Comparison of ENCODE assay signal across 22 cellular contexts in the genomic region with DNA sequence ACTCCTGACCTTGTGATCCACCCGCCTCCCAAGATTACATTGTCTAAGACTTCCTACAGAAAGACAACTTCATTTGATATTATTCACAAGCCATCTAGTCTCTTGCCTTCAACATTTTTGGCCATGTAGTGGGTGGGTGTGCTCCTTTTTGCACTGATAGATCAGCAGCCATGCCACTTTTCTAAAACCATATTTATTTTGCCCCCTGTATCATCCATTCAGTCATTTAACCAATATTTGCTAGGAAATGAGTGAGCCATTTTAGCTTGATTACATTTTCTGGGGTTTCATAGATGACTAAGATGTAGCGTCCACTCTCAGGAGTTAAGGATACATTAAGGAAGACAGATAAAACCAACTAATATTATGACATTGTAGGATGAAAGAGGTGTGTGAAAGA.
"Had no signal": no experiment of that assay in that cellular context is flagged by ENCODE, and none has a peak within 500 bp of the region (broad histone marks: within the 10 kb centered on the region; RNA-seq: fewer than 3 reads in every experiment).

No MANE protein-coding gene starts in this region.

- H3K4me3 ChIP-seq: pancreas, prostate gland, right lobe of liver, stomach, thoracic aorta, thyroid gland, tibial nerve, upper lobe of left lung, vagina had no signal

- H3K27me3 ChIP-seq: neutrophil, pancreas, right lobe of liver, stomach, thyroid gland, tibial nerve, upper lobe of left lung, vagina had no signal

- H3K9me3 ChIP-seq: neutrophil, pancreas, prostate gland, right lobe of liver, stomach, thoracic aorta, thyroid gland, tibial nerve, upper lobe of left lung, vagina had no signal

- H3K36me3 ChIP-seq: neutrophil, pancreas, prostate gland, right lobe of liver, stomach, thoracic aorta, thyroid gland, tibial nerve, upper lobe of left lung, vagina had no signal

- H3K4me1 ChIP-seq: pancreas, prostate gland, right lobe of liver, stomach, upper lobe of left lung had no signal

- H3K27ac ChIP-seq: neutrophil, pancreas, prostate gland, right lobe of liver, stomach, thoracic aorta, thyroid gland, tibial nerve, upper lobe of left lung, vagina had no signal

- FAIRE-seq: pancreas, small intestine, urothelium cell line had no signal

- ATAC-seq: naive thymus-derived CD4-positive, alpha-beta T cell; natural killer cell; pancreas; right cardiac atrium; right lobe of liver; stimulated activated naive B cell treated with anti-CD40 and anti-IgM and Interleukin-4, amounts not matched to agents 10 μg/mL and 1 μg/mL and 100 μg/mL, for 72 hours had no signal

- DNase-seq: naive thymus-derived CD4-positive, alpha-beta T cell; natural killer cell; nucleus accumbens; pancreas; right cardiac atrium; right lobe of liver; small intestine; stimulated activated CD4-positive, alpha-beta T cell treated with anti-CD3 and anti-CD28 coated beads, Interleukin-15, amount 100 ng/mL, for 24 hours; stimulated activated CD4-positive, alpha-beta T cell treated with anti-CD3 and anti-CD28 coated beads, Interleukin-4, amount 100 ng/mL, for 1 hour; stimulated activated CD4-positive, alpha-beta T cell treated with anti-CD3 and anti-CD28 coated beads, Interleukin-4, amount 100 ng/mL, for 4 hours; stimulated activated CD8-positive, alpha-beta memory T cell treated with anti-CD3 and anti-CD28 coated beads, Interleukin-4, amount 100 ng/mL, for 48 hours; stimulated activated naive B cell treated with anti-CD40 and anti-IgM and Interleukin-4, amounts not matched to agents 10 μg/mL and 1 μg/mL and 100 μg/mL, for 72 hours; stimulated activated naive CD4-positive, alpha-beta T cell treated with Interleukin-2 at 50 U/mL for 16 hours; stomach; thyroid gland; upper lobe of left lung had no signal
